In genomic region chr14:102196436-102197230, GRCh38 we compare ENCODE assay signal across 15 cellular contexts. TPM values are rescaled to one million over a fixed set of nuclear protein-coding genes. Genes with fewer than 3 reads are reported as not detected.
DNase-seq lines count a peak whose midpoint lies in the region; ATAC-seq and TF ChIP-seq lines count a peak whose summit lies in the region.
"Had no signal": no experiment of that assay in that cellular context is flagged by ENCODE, and none has a peak within 500 bp of the region (broad histone marks: within the 10 kb centered on the region; RNA-seq: fewer than 3 reads in every experiment).

No MANE protein-coding gene starts in this region.

- H3K4me3 ChIP-seq in brain microvascular endothelial cell (ENCODE audit: low read depth, low read length): no peak overlapping the region

- no peaks in the 10 kb centered on the region for H3K27me3 Mint-ChIP-seq in activated naive CD8-positive, alpha-beta T cell treated with anti-CD3 and anti-CD28 coated beads, Interleukin-2, amount 50 U/mL, for 24 hours

- no peaks in the 10 kb centered on the region for H3K27me3 ChIP-seq in brain microvascular endothelial cell (replicated peaks)
- H3K27me3 ChIP-seq: foreskin keratinocyte had no signal

- DNase-seq in DMS 273 (lab: John Stamatoyannopoulos, UW; ENCODE audit: unreplicated experiment) (peak; percentile 37), DMS 273 treated with DMSO at 0.1 percent for 48 hours (lab: John Stamatoyannopoulos, UW) (no peak), inferior parietal cortex (ENCODE audit: extremely low spot score) (peak; percentile 80), SK-N-DZ (ENCODE audit: low spot score) (no peak), brain microvascular endothelial cell (no peak)
- DNase-seq in activated naive CD8-positive, alpha-beta T cell treated with anti-CD3 and anti-CD28 coated beads, Interleukin-2, amount 50 U/mL, for 24 hours: no peak
- no peak for DNase-seq in stimulated activated naive CD8-positive, alpha-beta T cell treated with anti-CD3 and anti-CD28 coated beads, Interleukin-15, Interleukin-2, amounts not matched to agents 100 U/mL and 50 U/mL, for 24 hours
- DNase-seq: effector CD8-positive, alpha-beta T cell; foreskin keratinocyte; Karpas-422; NCI-H2029 treated with DMSO at 0.1 percent for 48 hours; NK-92 treated with Interleukin-12 subunit alpha and Interleukin-12 subunit beta, amount 100 ng/mL, for 24 hours; SHP77 treated with DMSO at 0.1 percent for 48 hours had no signal

- H3K9me3 Mint-ChIP-seq in activated naive CD8-positive, alpha-beta T cell treated with anti-CD3 and anti-CD28 coated beads, Interleukin-2, amount 50 U/mL, for 24 hours: no peaks in the 10 kb centered on the region

- H3K36me3 Mint-ChIP-seq in activated naive CD8-positive, alpha-beta T cell treated with anti-CD3 and anti-CD28 coated beads, Interleukin-2, amount 50 U/mL, for 24 hours (ENCODE audit: low read depth): peaks cover 44% of the 10 kb centered on the region

- peak overlapping the region; percentile 4 for H3K4me3 Mint-ChIP-seq in activated naive CD8-positive, alpha-beta T cell treated with anti-CD3 and anti-CD28 coated beads, Interleukin-2, amount 50 U/mL, for 24 hours

- H3K36me3 ChIP-seq in brain microvascular endothelial cell (replicated peaks): peaks cover 21% of the 10 kb centered on the region

- H3K27ac Mint-ChIP-seq in activated naive CD8-positive, alpha-beta T cell treated with anti-CD3 and anti-CD28 coated beads, Interleukin-2, amount 50 U/mL, for 24 hours: peak overlapping the region; percentile 79

- in situ Hi-C loops in brain microvascular endothelial cell (cut with HindIII; ENCODE audit: low pct_ligation_motif_present, low sequenced_read_pairs): no loop called here

- ATAC-seq in activated naive CD8-positive, alpha-beta T cell treated with anti-CD3 and anti-CD28 coated beads, Interleukin-2, amount 50 U/mL, for 24 hours: peak; percentile 47
- peak; percentile 53 for ATAC-seq in stimulated activated naive CD8-positive, alpha-beta T cell treated with anti-CD3 and anti-CD28 coated beads, Interleukin-15, Interleukin-2, amounts not matched to agents 100 U/mL and 50 U/mL, for 24 hours
- ATAC-seq in HG03025 (IDR thresholded peaks at IDR 0.05; ENCODE audit: low FRiP score, unreplicated experiment): no peak
- ATAC-seq: foreskin keratinocyte had no signal

- H3K4me1 Mint-ChIP-seq in activated naive CD8-positive, alpha-beta T cell treated with anti-CD3 and anti-CD28 coated beads, Interleukin-2, amount 50 U/mL, for 24 hours: peaks cover 73% of the 10 kb centered on the region

- no peak overlapping the region for H3K27ac ChIP-seq in brain microvascular endothelial cell
- H3K27ac ChIP-seq: 22Rv1, foreskin keratinocyte had no signal

- TF ChIP-seq CTCF in brain microvascular endothelial cell (IDR thresholded peaks at IDR 0.05; ENCODE audit: low read depth, low read length, missing control alignments): no peak

RNA-seq across cellular contexts. Expression of gene WDR20, which starts 56.9 kb away (rescaled TPM):
- 7.9 and 10.4 TPM in 2 replicates for polyA plus RNA-seq in SK-N-DZ (2014; cell fraction: cytosol; rRNA removed)
- polyA plus RNA-seq in SK-N-DZ (2014; cell fraction: nucleus; rRNA removed): 5.5 and 11.2 TPM in 2 replicates

Comparison
In these comparisons a context has a peak if more than half of its experiments do, and no peak if none do; other contexts are left out.
1. DNase-seq: peak in DMS 273 (single experiment) and inferior parietal cortex (single experiment); none in DMS 273 treated with DMSO at 0.1 percent for 48 hours (single experiment), activated naive CD8-positive, alpha-beta T cell treated with anti-CD3 and anti-CD28 coated beads, Interleukin-2, amount 50 U/mL, for 24 hours (single experiment), stimulated activated naive CD8-positive, alpha-beta T cell treated with anti-CD3 and anti-CD28 coated beads, Interleukin-15, Interleukin-2, amounts not matched to agents 100 U/mL and 50 U/mL, for 24 hours (single experiment), SK-N-DZ (single experiment) and brain microvascular endothelial cell (single experiment).